12 cellular contexts compared by ENCODE assay signal in genomic region chr17:37521821-37522220, GRCh38.
"Had no signal": no experiment of that assay in that cellular context is flagged by ENCODE, and none has a peak within 500 bp of the region (broad histone marks: within the 10 kb centered on the region; RNA-seq: fewer than 3 reads in every experiment).

No MANE protein-coding gene starts in this region.

- H3K27ac ChIP-seq: breast epithelium, ovary, testis, upper lobe of right lung had no signal

- H3K27me3 Mint-ChIP-seq: stimulated activated naive CD8-positive, alpha-beta T cell treated with anti-CD3 and anti-CD28 coated beads, Interleukin-15, amount 100 ng/mL, for 72 hours had no signal

- ATAC-seq: esophagus mucosa; stimulated activated naive CD8-positive, alpha-beta T cell treated with anti-CD3 and anti-CD28 coated beads, Interleukin-15, amount 100 ng/mL, for 72 hours; upper lobe of right lung had no signal

- H3K4me1 ChIP-seq: breast epithelium, testis, upper lobe of right lung had no signal

- H3K9me3 ChIP-seq: breast epithelium, ovary, testis, upper lobe of right lung had no signal

- H3K27me3 ChIP-seq: breast epithelium, ovary, testis, upper lobe of right lung had no signal

- H3K4me3 Mint-ChIP-seq: stimulated activated naive CD8-positive, alpha-beta T cell treated with anti-CD3 and anti-CD28 coated beads, Interleukin-15, amount 100 ng/mL, for 72 hours had no signal

- DNase-seq: activated CD4-positive, alpha-beta T cell treated with anti-CD3 and anti-CD28 coated beads, Interleukin-2, amount 50 U/mL, for 4 hours; activated naive CD4-positive, alpha-beta T cell treated with anti-CD3 and anti-CD28 coated beads, Interleukin-2, amount 50 U/mL, for 16 hours; mesenchymal stem cell; ovary; stimulated activated CD4-positive, alpha-beta T cell treated with anti-CD3 and anti-CD28 coated beads, Interleukin-15, amount 100 ng/mL, for 24 hours; stimulated activated CD4-positive, alpha-beta T cell treated with anti-CD3 and anti-CD28 coated beads, Interleukin-4, amount 100 ng/mL, for 24 hours; stimulated activated naive CD8-positive, alpha-beta T cell treated with anti-CD3 and anti-CD28 coated beads, Interleukin-15, amount 100 ng/mL, for 72 hours; T-helper 2 cell; testis; upper lobe of right lung had no signal

- H3K36me3 ChIP-seq: breast epithelium, ovary had no signal

- H3K4me3 ChIP-seq: breast epithelium, ovary, testis, upper lobe of right lung had no signal
